ENCODE assay signal across 2 cellular contexts in the genomic region with DNA sequence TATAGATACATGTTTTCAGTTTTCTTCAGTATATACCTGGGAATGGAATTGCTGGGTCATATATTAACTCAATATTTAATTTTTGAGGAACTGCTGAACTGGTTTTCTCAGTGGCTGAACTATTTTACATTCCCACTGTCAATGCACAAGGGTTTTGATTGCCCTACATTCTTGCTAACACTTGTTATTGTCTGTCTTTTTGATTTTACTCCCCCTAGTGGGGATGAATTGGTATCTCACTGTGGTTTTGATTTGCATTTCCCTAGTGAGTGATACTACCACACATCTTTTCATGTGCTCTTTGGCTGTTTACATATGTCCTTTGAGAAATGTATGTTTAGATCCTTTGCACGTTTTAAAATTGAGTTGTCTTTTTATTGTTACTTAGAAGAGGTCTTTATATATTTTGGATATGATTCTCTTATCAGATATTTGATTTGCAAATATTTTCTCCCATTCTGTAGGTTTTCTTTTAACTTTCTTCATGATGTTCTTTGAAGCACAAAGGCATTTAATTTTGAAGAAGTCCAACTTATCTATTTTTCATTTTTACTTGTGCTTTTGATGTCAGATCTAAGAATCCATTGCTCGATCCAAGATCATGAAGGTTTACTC.
A peak's percentile ranks its signal among the peaks of the same experiment; 100 is the strongest.
TF ChIP-seq lines count a peak whose summit lies in the region.

No MANE protein-coding gene starts in this region.

TF ChIP-seq in GM23338, 12 proteins besides CTCF, POLR2A, EP300 and RAD21:
- TF ChIP-seq, protein P1, sequence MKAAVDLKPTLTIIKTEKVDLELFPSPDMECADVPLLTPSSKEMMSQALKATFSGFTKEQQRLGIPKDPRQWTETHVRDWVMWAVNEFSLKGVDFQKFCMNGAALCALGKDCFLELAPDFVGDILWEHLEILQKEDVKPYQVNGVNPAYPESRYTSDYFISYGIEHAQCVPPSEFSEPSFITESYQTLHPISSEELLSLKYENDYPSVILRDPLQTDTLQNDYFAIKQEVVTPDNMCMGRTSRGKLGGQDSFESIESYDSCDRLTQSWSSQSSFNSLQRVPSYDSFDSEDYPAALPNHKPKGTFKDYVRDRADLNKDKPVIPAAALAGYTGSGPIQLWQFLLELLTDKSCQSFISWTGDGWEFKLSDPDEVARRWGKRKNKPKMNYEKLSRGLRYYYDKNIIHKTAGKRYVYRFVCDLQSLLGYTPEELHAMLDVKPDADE (IDR thresholded peaks at IDR 0.05), result no peak
- TF ChIP-seq CREB1 (CRISPR knock-in tag; IDR thresholded peaks at IDR 0.05; ENCODE audit: low read depth) (no peak), ZNF114 (CRISPR knock-in tag; IDR thresholded peaks at IDR 0.05) (no peak), EZH2phosphoT487 (IDR thresholded peaks at IDR 0.05; ENCODE audit: unreplicated experiment) (no peak), STAT1 (IDR thresholded peaks at IDR 0.05; ENCODE audit: unreplicated experiment) (no peak), NANOG (IDR thresholded peaks at IDR 0.05; ENCODE audit: borderline replicate concordance) (no peak)
- TF ChIP-seq, protein P2, sequence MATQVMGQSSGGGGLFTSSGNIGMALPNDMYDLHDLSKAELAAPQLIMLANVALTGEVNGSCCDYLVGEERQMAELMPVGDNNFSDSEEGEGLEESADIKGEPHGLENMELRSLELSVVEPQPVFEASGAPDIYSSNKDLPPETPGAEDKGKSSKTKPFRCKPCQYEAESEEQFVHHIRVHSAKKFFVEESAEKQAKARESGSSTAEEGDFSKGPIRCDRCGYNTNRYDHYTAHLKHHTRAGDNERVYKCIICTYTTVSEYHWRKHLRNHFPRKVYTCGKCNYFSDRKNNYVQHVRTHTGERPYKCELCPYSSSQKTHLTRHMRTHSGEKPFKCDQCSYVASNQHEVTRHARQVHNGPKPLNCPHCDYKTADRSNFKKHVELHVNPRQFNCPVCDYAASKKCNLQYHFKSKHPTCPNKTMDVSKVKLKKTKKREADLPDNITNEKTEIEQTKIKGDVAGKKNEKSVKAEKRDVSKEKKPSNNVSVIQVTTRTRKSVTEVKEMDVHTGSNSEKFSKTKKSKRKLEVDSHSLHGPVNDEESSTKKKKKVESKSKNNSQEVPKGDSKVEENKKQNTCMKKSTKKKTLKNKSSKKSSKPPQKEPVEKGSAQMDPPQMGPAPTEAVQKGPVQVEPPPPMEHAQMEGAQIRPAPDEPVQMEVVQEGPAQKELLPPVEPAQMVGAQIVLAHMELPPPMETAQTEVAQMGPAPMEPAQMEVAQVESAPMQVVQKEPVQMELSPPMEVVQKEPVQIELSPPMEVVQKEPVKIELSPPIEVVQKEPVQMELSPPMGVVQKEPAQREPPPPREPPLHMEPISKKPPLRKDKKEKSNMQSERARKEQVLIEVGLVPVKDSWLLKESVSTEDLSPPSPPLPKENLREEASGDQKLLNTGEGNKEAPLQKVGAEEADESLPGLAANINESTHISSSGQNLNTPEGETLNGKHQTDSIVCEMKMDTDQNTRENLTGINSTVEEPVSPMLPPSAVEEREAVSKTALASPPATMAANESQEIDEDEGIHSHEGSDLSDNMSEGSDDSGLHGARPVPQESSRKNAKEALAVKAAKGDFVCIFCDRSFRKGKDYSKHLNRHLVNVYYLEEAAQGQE (IDR thresholded peaks at IDR 0.05; ENCODE audit: unreplicated experiment), result no peak
- TF ChIP-seq, protein P3, sequence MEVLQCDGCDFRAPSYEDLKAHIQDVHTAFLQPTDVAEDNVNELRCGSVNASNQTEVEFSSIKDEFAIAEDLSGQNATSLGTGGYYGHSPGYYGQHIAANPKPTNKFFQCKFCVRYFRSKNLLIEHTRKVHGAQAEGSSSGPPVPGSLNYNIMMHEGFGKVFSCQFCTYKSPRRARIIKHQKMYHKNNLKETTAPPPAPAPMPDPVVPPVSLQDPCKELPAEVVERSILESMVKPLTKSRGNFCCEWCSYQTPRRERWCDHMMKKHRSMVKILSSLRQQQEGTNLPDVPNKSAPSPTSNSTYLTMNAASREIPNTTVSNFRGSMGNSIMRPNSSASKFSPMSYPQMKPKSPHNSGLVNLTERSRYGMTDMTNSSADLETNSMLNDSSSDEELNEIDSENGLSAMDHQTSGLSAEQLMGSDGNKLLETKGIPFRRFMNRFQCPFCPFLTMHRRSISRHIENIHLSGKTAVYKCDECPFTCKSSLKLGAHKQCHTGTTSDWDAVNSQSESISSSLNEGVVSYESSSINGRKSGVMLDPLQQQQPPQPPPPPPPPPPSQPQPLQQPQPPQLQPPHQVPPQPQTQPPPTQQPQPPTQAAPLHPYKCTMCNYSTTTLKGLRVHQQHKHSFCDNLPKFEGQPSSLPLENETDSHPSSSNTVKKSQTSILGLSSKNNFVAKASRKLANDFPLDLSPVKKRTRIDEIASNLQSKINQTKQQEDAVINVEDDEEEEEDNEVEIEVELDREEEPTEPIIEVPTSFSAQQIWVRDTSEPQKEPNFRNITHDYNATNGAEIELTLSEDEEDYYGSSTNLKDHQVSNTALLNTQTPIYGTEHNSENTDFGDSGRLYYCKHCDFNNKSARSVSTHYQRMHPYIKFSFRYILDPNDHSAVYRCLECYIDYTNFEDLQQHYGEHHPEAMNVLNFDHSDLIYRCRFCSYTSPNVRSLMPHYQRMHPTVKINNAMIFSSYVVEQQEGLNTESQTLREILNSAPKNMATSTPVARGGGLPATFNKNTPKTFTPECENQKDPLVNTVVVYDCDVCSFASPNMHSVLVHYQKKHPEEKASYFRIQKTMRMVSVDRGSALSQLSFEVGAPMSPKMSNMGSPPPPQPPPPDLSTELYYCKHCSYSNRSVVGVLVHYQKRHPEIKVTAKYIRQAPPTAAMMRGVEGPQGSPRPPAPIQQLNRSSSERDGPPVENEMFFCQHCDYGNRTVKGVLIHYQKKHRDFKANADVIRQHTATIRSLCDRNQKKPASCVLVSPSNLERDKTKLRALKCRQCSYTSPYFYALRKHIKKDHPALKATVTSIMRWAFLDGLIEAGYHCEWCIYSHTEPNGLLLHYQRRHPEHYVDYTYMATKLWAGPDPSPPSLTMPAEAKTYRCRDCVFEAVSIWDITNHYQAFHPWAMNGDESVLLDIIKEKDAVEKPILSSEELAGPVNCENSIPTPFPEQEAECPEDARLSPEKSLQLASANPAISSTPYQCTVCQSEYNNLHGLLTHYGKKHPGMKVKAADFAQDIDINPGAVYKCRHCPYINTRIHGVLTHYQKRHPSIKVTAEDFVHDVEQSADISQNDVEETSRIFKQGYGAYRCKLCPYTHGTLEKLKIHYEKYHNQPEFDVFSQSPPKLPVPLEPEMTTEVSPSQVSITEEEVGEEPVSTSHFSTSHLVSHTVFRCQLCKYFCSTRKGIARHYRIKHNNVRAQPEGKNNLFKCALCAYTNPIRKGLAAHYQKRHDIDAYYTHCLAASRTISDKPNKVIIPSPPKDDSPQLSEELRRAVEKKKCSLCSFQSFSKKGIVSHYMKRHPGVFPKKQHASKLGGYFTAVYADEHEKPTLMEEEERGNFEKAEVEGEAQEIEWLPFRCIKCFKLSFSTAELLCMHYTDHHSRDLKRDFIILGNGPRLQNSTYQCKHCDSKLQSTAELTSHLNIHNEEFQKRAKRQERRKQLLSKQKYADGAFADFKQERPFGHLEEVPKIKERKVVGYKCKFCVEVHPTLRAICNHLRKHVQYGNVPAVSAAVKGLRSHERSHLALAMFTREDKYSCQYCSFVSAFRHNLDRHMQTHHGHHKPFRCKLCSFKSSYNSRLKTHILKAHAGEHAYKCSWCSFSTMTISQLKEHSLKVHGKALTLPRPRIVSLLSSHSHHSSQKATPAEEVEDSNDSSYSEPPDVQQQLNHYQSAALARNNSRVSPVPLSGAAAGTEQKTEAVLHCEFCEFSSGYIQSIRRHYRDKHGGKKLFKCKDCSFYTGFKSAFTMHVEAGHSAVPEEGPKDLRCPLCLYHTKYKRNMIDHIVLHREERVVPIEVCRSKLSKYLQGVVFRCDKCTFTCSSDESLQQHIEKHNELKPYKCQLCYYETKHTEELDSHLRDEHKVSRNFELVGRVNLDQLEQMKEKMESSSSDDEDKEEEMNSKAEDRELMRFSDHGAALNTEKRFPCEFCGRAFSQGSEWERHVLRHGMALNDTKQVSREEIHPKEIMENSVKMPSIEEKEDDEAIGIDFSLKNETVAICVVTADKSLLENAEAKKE (CRISPR knock-in tag; IDR thresholded peaks at IDR 0.05), result no peak

TF ChIP-seq in GM12878, 131 proteins besides CTCF, POLR2A, EP300 and RAD21:
- peak; percentile 53; the same call in 1 of the 2 replicates for TF ChIP-seq CBFB (IDR thresholded peaks at IDR 0.05; ENCODE audit: low read depth)
- no peak for TF ChIP-seq GATAD2B (conservative IDR thresholded peaks at IDR 0.05; ENCODE audit: low read depth)
- no peak for TF ChIP-seq ESRRA (IDR thresholded peaks at IDR 0.05; ENCODE audit: low read length)
- peak; percentile 85 for TF ChIP-seq RUNX3 (IDR thresholded peaks at IDR 0.05; ENCODE audit: low read length)
- peak; percentile 84; the same call in 1 of the 2 replicates for TF ChIP-seq SMARCA5 (IDR thresholded peaks at IDR 0.05)
- TF ChIP-seq EED (IDR thresholded peaks at IDR 0.05; ENCODE audit: low read depth), result no peak
- TF ChIP-seq, protein P4, sequence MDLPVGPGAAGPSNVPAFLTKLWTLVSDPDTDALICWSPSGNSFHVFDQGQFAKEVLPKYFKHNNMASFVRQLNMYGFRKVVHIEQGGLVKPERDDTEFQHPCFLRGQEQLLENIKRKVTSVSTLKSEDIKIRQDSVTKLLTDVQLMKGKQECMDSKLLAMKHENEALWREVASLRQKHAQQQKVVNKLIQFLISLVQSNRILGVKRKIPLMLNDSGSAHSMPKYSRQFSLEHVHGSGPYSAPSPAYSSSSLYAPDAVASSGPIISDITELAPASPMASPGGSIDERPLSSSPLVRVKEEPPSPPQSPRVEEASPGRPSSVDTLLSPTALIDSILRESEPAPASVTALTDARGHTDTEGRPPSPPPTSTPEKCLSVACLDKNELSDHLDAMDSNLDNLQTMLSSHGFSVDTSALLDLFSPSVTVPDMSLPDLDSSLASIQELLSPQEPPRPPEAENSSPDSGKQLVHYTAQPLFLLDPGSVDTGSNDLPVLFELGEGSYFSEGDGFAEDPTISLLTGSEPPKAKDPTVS (IDR thresholded peaks at IDR 0.05; ENCODE audit: low read depth, low read length), result no peak
- TF ChIP-seq POU2F2 (IDR thresholded peaks at IDR 0.05; ENCODE audit: borderline replicate concordance, low read depth, low read length), result peak; percentile 93
- TF ChIP-seq SPI1 (IDR thresholded peaks at IDR 0.05; ENCODE audit: borderline replicate concordance, insufficient read depth, low read depth, low read length), result no peak
- peak; percentile 66; the same call in 1 of the 2 replicates for TF ChIP-seq SMC3 (IDR thresholded peaks at IDR 0.05; ENCODE audit: borderline replicate concordance, low read length)
- 0 out of 2 replicates have a peak, but pooled peaks have one; percentile 23 for TF ChIP-seq CBX5 (IDR thresholded peaks at IDR 0.05; ENCODE audit: low read depth)
- no peak for TF ChIP-seq BACH1 (IDR thresholded peaks at IDR 0.05; ENCODE audit: borderline replicate concordance)
- 0 out of 4 replicates have a peak, but pooled peaks of 1 of the 2 experiments have one; percentile 18 for TF ChIP-seq BHLHE40 (IDR thresholded peaks at IDR 0.05; ENCODE audit: borderline replicate concordance in 1 of 2, low read depth in 2 of 2, low read length in 1 of 2)
TF ChIP-seq in GM12878: peak in this region for 7.
